In the genomic region with DNA sequence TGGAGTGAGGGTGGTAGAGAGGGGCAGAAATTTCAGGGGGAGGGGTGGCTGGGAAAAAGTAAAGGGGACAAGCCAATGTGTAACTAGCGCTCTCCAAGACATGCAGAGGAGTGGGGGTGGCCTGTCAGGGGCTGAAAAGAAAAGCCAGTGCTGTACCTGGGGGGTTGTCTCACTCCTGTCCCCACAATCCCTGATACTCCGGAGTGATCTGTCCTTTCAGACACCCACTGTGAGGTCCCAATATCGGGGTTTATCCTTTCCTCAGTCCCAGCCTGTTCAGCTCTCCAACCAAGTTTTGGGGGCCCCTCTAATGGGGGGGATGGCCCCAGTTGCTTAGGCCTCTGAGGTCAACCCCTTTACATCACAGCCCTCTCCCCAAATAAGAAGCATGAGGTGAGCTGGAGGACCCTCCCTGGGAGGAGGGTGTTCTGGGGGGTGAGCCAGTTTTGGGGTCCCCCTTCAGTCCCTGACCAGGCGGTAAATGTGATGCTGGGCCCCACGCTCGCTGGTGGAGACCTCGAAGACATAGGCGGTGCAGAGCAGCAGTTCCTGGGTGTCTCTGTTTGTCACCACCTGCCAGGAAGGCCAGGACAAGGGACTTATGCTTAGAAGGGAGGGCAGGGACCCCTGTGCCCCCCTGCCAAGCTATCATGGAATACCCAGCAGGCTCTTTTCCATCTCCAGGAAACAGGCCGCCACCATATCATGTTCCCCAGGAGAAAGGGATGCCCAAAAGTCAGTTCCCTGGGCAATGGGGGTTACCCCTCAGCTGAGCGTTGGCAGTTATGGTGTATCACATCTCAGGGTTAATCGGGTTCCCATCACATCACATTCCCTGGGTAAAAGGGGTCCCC, we compare ENCODE assay signal across 14 cellular contexts. TPM values are rescaled to one million over a fixed set of nuclear protein-coding genes. Genes with fewer than 3 reads are reported as not detected.
DNase-seq lines count a peak whose midpoint lies in the region; ATAC-seq and TF ChIP-seq lines count a peak whose summit lies in the region.
"Had no signal": no experiment of that assay in that cellular context is flagged by ENCODE, and none has a peak within 500 bp of the region (broad histone marks: within the 10 kb centered on the region; RNA-seq: fewer than 3 reads in every experiment).

No MANE protein-coding gene starts in this region.

- H3K79me2 ChIP-seq in GM23338 (replicated peaks; ENCODE audit: insufficient read depth) (no peaks in the 10 kb centered on the region), SU-DHL-6 (ENCODE audit: insufficient read depth, low read length) (peaks cover 18% of the 10 kb centered on the region)

- H3K9me3 Mint-ChIP-seq in GM23338 = no peaks in the 10 kb centered on the region; the same call in 1 of the 3 replicates
- H3K9me3 Mint-ChIP-seq: dendritic cell treated with granulocyte-macrophage colony-stimulating factor and Interleukin-4, amounts not matched to agents 40 ng/mL and 50 ng/mL, for 4 days; T-helper 2 cell treated with Interferon-gamma antibody and Interleukin-4, amounts not matched to agents 5 μg/mL and 100 μg/mL, for 36 hours had no signal

- peaks cover 15% of the 10 kb centered on the region for H3K4me1 ChIP-seq in GM23338 (ENCODE audit: insufficient read depth)
- H3K4me1 ChIP-seq in tibial nerve = peaks cover 0 to 37% (median 8%) of the 10 kb centered on the region in 4 donors

- TF ChIP-seq CTCF in GM23338 (conservative IDR thresholded peaks at IDR 0.05; ENCODE audit: low read depth in 2 of 2) (no peak), SU-DHL-6 (IDR thresholded peaks at IDR 0.05; ENCODE audit: insufficient read depth, low read length, poor library complexity, severe bottlenecking) (no peak), tibial nerve (IDR thresholded peaks at IDR 0.05) (no peak), WERI-Rb-1 (IDR thresholded peaks at IDR 0.05; ENCODE audit: low read depth, low read length) (no peak)

- no peak overlapping the region for H3K27ac Mint-ChIP-seq in GM23338

- DNase-seq in GM23338 (ENCODE audit: low spot score) (no peak), mesenteric fat pad (ENCODE audit: low spot score) (peak; percentile 16), tibial nerve (ENCODE audit: low spot score in 2 of 2) (no peak), WERI-Rb-1 (no peak), hippocampal formation (lab: John Stamatoyannopoulos, UW) (no peak)
- no peak for DNase-seq in stimulated activated naive CD4-positive, alpha-beta T cell treated with Interleukin-2 at 50 U/mL for 16 hours (lab: John Stamatoyannopoulos, UW)
- DNase-seq: kidney glomerular epithelial cell had no signal

- H3K9me2 ChIP-seq in GM23338 (ENCODE audit: insufficient read depth) = no peaks in the 10 kb centered on the region
- no peaks in the 10 kb centered on the region for H3K9me2 ChIP-seq in SU-DHL-6 (replicated peaks; ENCODE audit: insufficient read depth, low read length)

- H3F3A ChIP-seq in GM23338 (replicated peaks; ENCODE audit: low read depth) = peaks cover 19% of the 10 kb centered on the region; the same call in 1 of the 2 replicates
- H3F3A ChIP-seq in SU-DHL-6 (ENCODE audit: insufficient read depth) = peaks cover 41% of the 10 kb centered on the region

- H4K20me1 ChIP-seq in GM23338 (replicated peaks; ENCODE audit: insufficient read depth) (peaks cover 14% of the 10 kb centered on the region; the same call in 1 of the 2 replicates), SU-DHL-6 (ENCODE audit: low read depth, low read length) (no peaks in the 10 kb centered on the region)

- peaks cover 19% of the 10 kb centered on the region for H3K27me3 ChIP-seq in GM23338 (ENCODE audit: insufficient read depth)
- no peaks in the 10 kb centered on the region for H3K27me3 ChIP-seq in SU-DHL-6 (ENCODE audit: low read length)
- H3K27me3 ChIP-seq in tibial nerve = peaks cover 0 to 17% of the 10 kb centered on the region in 2 donors
- H3K27me3 ChIP-seq in WERI-Rb-1 (ENCODE audit: insufficient read depth, low read depth, severe bottlenecking) = no peaks in the 10 kb centered on the region
- H3K27me3 ChIP-seq: neutrophil had no signal

- H3K27ac ChIP-seq in GM23338 (ENCODE audit: low read depth) (0 out of 2 replicates have a peak overlapping the region, but pooled peaks have one; percentile 79), SU-DHL-6 (ENCODE audit: low read depth, low read length) (peak overlapping the region; percentile 89), tibial nerve (peak overlapping the region in 3 of 4 donors; percentile 68 to 88 (median 85)), WERI-Rb-1 (no peak overlapping the region)

- H3K4me3 ChIP-seq in GM23338 = no peak overlapping the region
- no peak overlapping the region for H3K4me3 ChIP-seq in SU-DHL-6 (ENCODE audit: insufficient read depth, low read length, poor library complexity, severe bottlenecking)
- no peak overlapping the region for H3K4me3 ChIP-seq in tibial nerve
- no peak overlapping the region for H3K4me3 ChIP-seq in WERI-Rb-1 (ENCODE audit: low read depth, low read length)

- H3K27me3 Mint-ChIP-seq in GM23338 (ENCODE audit: insufficient read depth, low read depth, poor library complexity) = peaks cover 31% of the 10 kb centered on the region
- H3K27me3 Mint-ChIP-seq: activated naive CD8-positive, alpha-beta T cell; dendritic cell treated with granulocyte-macrophage colony-stimulating factor and Interleukin-4, amounts not matched to agents 40 ng/mL and 50 ng/mL, for 4 days had no signal

- no peak for TF ChIP-seq POLR2A in tibial nerve (IDR thresholded peaks at IDR 0.05)

- H3K9me3 ChIP-seq in SU-DHL-6 (ENCODE audit: insufficient read depth, low read length) (no peaks in the 10 kb centered on the region), tibial nerve (no peaks in the 10 kb centered on the region), WERI-Rb-1 (ENCODE audit: severe bottlenecking) (no peaks in the 10 kb centered on the region)
- H3K9me3 ChIP-seq: neutrophil had no signal

- peaks cover 38% of the 10 kb centered on the region for H3K36me3 ChIP-seq in GM23338 (ENCODE audit: insufficient read depth)
- H3K36me3 ChIP-seq in SU-DHL-6 (ENCODE audit: low read length) = peaks cover 15% of the 10 kb centered on the region
- H3K36me3 ChIP-seq in tibial nerve = peaks cover 0 to 55% (median 0%) of the 10 kb centered on the region in 3 donors
- peaks cover 36% of the 10 kb centered on the region for H3K36me3 ChIP-seq in WERI-Rb-1

- no peak overlapping the region for H3K9ac ChIP-seq in SU-DHL-6 (ENCODE audit: low read length)

- H3K4me2 ChIP-seq in GM23338 (no peak overlapping the region), SU-DHL-6 (ENCODE audit: low read depth, low read length, poor library complexity, severe bottlenecking) (peak overlapping the region; percentile 88)

- ATAC-seq in GM23338 = no peak

- H3K4me3 Mint-ChIP-seq in GM23338 = no peak overlapping the region
- H3K4me3 Mint-ChIP-seq: activated naive CD8-positive, alpha-beta T cell; dendritic cell treated with granulocyte-macrophage colony-stimulating factor and Interleukin-4, amounts not matched to agents 40 ng/mL and 50 ng/mL, for 4 days; T-helper 2 cell treated with Interferon-gamma antibody and Interleukin-4, amounts not matched to agents 5 μg/mL and 100 μg/mL, for 36 hours had no signal

- TF ChIP-seq EP300 in tibial nerve (IDR thresholded peaks at IDR 0.05) = no peak

- peaks cover 18% of the 10 kb centered on the region for H3K4me1 Mint-ChIP-seq in GM23338

- H3K36me3 Mint-ChIP-seq in GM23338 (ENCODE audit: low read depth) = peaks cover 64% of the 10 kb centered on the region
- H3K36me3 Mint-ChIP-seq: activated naive CD8-positive, alpha-beta T cell had no signal

- 91% methylated on average over 10 to 11 of the region's 11 CpGs for WGBS in tibial nerve, 2 donors

- H2AFZ ChIP-seq in GM23338 (no peak overlapping the region), SU-DHL-6 (ENCODE audit: low read depth, low read length, severe bottlenecking) (no peak overlapping the region)

TF ChIP-seq in GM23338, 12 proteins besides CTCF, POLR2A, EP300 and RAD21 (continues in another document):
- TF ChIP-seq STAT1 (IDR thresholded peaks at IDR 0.05; ENCODE audit: unreplicated experiment) (no peak), NANOG (IDR thresholded peaks at IDR 0.05; ENCODE audit: borderline replicate concordance) (no peak), JUNB (IDR thresholded peaks at IDR 0.05; ENCODE audit: unreplicated experiment) (no peak), EZH2phosphoT487 (IDR thresholded peaks at IDR 0.05; ENCODE audit: unreplicated experiment) (no peak), EZH2 (IDR thresholded peaks at IDR 0.05; ENCODE audit: low read depth, unreplicated experiment) (no peak)
- TF ChIP-seq, protein P1, sequence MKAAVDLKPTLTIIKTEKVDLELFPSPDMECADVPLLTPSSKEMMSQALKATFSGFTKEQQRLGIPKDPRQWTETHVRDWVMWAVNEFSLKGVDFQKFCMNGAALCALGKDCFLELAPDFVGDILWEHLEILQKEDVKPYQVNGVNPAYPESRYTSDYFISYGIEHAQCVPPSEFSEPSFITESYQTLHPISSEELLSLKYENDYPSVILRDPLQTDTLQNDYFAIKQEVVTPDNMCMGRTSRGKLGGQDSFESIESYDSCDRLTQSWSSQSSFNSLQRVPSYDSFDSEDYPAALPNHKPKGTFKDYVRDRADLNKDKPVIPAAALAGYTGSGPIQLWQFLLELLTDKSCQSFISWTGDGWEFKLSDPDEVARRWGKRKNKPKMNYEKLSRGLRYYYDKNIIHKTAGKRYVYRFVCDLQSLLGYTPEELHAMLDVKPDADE (IDR thresholded peaks at IDR 0.05) = no peak

RNA-seq across cellular contexts. Expression of a gene that starts 5.9 kb away (rescaled TPM):
- total RNA-seq in GM23338 (2014; rRNA removed; shearing (Covaris generic)) = not detected in 2 replicates
- polyA plus RNA-seq in GM23338 (2016; fragmentation: Nextera tagmentation; extraction: Ambion mirVana) = 106 and 114 TPM in 2 replicates
- 32.1 TPM for total RNA-seq in mesenteric fat pad
- total RNA-seq in tibial nerve = 10 to 100 TPM in 3 of 4 donors, 1 to 10 TPM in 1; 9.8 to 18.6 (median 15.8) TPM
- total RNA-seq: fibroblast of villous mesenchyme, M059J had no signal

RNA-seq across cellular contexts. Expression of a gene that starts 16.1 kb away (rescaled TPM):
- 0.31 and 1.6 TPM in 2 replicates for total RNA-seq in GM23338 (2014; rRNA removed; shearing (Covaris generic))
- 1.4 and 1.8 TPM in 2 replicates for polyA plus RNA-seq in GM23338 (2016; fragmentation: Nextera tagmentation; extraction: Ambion mirVana)
- total RNA-seq in mesenteric fat pad (3.1 TPM), tibial nerve (1 to 10 TPM; 2.6 to 4.6 (median 3.4) TPM)
- total RNA-seq: fibroblast of villous mesenchyme had no signal

RNA-seq across cellular contexts. Expression of a gene that starts 21.1 kb away (rescaled TPM):
- total RNA-seq in GM23338 (2014; rRNA removed; shearing (Covaris generic)) = 74.4 and 82.5 TPM in 2 replicates
- 30.3 and 34.3 TPM in 2 replicates for polyA plus RNA-seq in GM23338 (2016; fragmentation: Nextera tagmentation; extraction: Ambion mirVana)
- total RNA-seq in mesenteric fat pad = 48.3 TPM
- total RNA-seq in tibial nerve = 10 to 100 TPM; 17.8 to 39.0 (median 21.4) TPM

RNA-seq across cellular contexts. Expression of a gene that starts 22.6 kb away (rescaled TPM):
- total RNA-seq in GM23338 (2014; rRNA removed; shearing (Covaris generic)) = 0.76 TPM in 1 of 2 replicates, not detected in the other
- polyA plus RNA-seq in GM23338 (2016; fragmentation: Nextera tagmentation; extraction: Ambion mirVana) = 2.9 and 3.6 TPM in 2 replicates
- total RNA-seq in mesenteric fat pad (not detected), tibial nerve (not detected)
- total RNA-seq: fibroblast of villous mesenchyme, M059J had no signal

RNA-seq across cellular contexts. Expression of a gene that starts 47.0 kb away (rescaled TPM):
- total RNA-seq in GM23338 (2014; rRNA removed; shearing (Covaris generic)) = not detected in 2 replicates
- 0.44 TPM in 1 of 2 replicates, not detected in the other for polyA plus RNA-seq in GM23338 (2016; fragmentation: Nextera tagmentation; extraction: Ambion mirVana)
- total RNA-seq in mesenteric fat pad = not detected
- total RNA-seq in tibial nerve = not detected
- total RNA-seq: fibroblast of villous mesenchyme, M059J had no signal
